Comparison of ENCODE assay signal across 37 cellular contexts in the genomic region with DNA sequence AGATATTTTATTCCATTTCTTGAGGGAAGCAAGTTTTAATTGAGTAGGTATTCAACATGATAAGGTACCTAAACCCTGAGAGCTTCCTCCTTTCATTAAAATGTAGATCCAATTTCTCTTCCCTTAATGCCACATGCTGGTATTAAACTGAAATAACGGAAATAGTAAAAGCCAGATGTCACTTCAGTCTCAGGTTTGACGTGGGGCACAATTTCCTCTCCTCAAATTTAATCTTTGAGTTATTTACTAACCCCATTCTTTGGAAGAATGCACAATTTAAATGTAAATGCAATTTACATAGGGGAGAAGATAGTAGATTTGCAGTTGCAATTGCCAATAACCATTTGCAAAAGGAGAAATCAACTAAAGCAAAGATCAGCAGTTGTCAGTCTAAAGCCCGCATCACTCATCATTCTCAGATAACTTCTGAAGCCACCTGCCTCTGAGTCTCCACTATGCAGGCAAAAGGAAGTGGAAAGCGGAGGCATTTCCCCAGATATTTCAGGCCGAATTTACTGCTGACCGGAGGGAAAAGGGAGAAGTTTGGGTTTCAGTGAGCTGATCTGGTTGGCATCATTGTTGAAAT. TPM values are rescaled to one million over a fixed set of nuclear protein-coding genes. Genes with fewer than 3 reads are reported as not detected.
"Had no signal": no experiment of that assay in that cellular context is flagged by ENCODE, and none has a peak within 500 bp of the region (broad histone marks: within the 10 kb centered on the region; RNA-seq: fewer than 3 reads in every experiment).

No MANE protein-coding gene starts in this region.

- H3K36me3 ChIP-seq: adrenal gland, ascending aorta, breast epithelium, cardiac muscle cell, colonic mucosa, esophagus squamous epithelium, gastroesophageal sphincter, heart right ventricle, WERI-Rb-1 had no signal

- H3K9me3 ChIP-seq: adrenal gland, ascending aorta, breast epithelium, colonic mucosa, esophagus squamous epithelium, gastroesophageal sphincter, heart right ventricle had no signal

- H3K4me1 ChIP-seq: adrenal gland, ascending aorta, breast epithelium, colonic mucosa, esophagus squamous epithelium, gastroesophageal sphincter had no signal

- H3K79me2 ChIP-seq: hepatocyte had no signal

- H3K4me3 ChIP-seq: adrenal gland, ascending aorta, breast epithelium, cardiac muscle cell, colonic mucosa, esophagus squamous epithelium, gastroesophageal sphincter, heart right ventricle, hepatocyte had no signal

- DNase-seq: activated B cell treated with CpG ODN at 0.5 μM for 24 hours; activated CD4-positive, alpha-beta memory T cell treated with anti-CD3 and anti-CD28 coated beads for 36 hours; activated CD4-positive, alpha-beta T cell treated with anti-CD3 and anti-CD28 coated beads for 36 hours; activated CD4-positive, alpha-beta T cell treated with anti-CD3 and anti-CD28 coated beads, Interleukin-2, amount 10 ng/mL, durations not matched to agents 24 days and 14 days; activated CD8-positive, alpha-beta memory T cell treated with anti-CD3 and anti-CD28 coated beads, Interleukin-2, amount 10 ng/mL, durations not matched to agents 7 days and 5 days; activated CD8-positive, alpha-beta memory T cell treated with anti-CD3 and anti-CD28 coated beads, Interleukin-2, amount 50 U/mL, for 4 hours; activated CD8-positive, alpha-beta T cell treated with anti-CD3 and anti-CD28 coated beads, Interleukin-2, amount 10 ng/mL, durations not matched to agents 7 days and 5 days; activated effector memory CD4-positive, alpha-beta T cell treated with anti-CD3 and anti-CD28 coated beads, Interleukin-2, amount 50 U/mL, for 16 hours; activated naive CD4-positive, alpha-beta T cell treated with anti-CD3 and anti-CD28 coated beads for 36 hours; activated naive CD8-positive, alpha-beta T cell treated with anti-CD3 and anti-CD28 coated beads for 36 hours; activated naive CD8-positive, alpha-beta T cell treated with anti-CD3 and anti-CD28 coated beads, Interleukin-2, amount 50 U/mL, for 24 hours; activated T-cell treated with anti-CD3 and anti-CD28 coated beads, Interleukin-2, amount 50 U/mL, for 1 hour; activated T-cell treated with anti-CD3 and anti-CD28 coated beads, Interleukin-2, amount 50 U/mL, for 48 hours; central memory CD4-positive, alpha-beta T cell; cerebellar nuclear complex; colonic mucosa; effector CD8-positive, alpha-beta T cell; esophagus squamous epithelium; foreskin melanocyte; heart right ventricle; T1000; WERI-Rb-1 had no signal

- H3K27me3 ChIP-seq: adrenal gland, ascending aorta, breast epithelium, cardiac muscle cell, colonic mucosa had no signal

- H3K4me2 ChIP-seq: hepatocyte had no signal

- ATAC-seq: activated CD4-positive, alpha-beta T cell treated with anti-CD3 and anti-CD28 coated beads for 36 hours; activated CD4-positive, CD25-positive, alpha-beta regulatory T cell treated with anti-CD3 and anti-CD28 coated beads, Interleukin-2, amount 50 U/mL, for 24 hours; activated CD8-positive, alpha-beta memory T cell treated with anti-CD3 and anti-CD28 coated beads, Interleukin-2, amount 10 ng/mL, durations not matched to agents 7 days and 5 days; activated CD8-positive, alpha-beta T cell treated with anti-CD3 and anti-CD28 coated beads, Interleukin-2, amount 10 ng/mL, durations not matched to agents 7 days and 5 days; activated naive CD8-positive, alpha-beta T cell treated with anti-CD3 and anti-CD28 coated beads, Interleukin-2, amount 50 U/mL, for 24 hours; gastroesophageal sphincter; heart right ventricle had no signal

- H3K27ac ChIP-seq: adrenal gland, ascending aorta, breast epithelium, cardiac muscle cell, colonic mucosa, epithelial cell of prostate, esophagus squamous epithelium, gastroesophageal sphincter, heart right ventricle, hepatocyte, WERI-Rb-1 had no signal

- FAIRE-seq: endometrium, endothelial cell of umbilical vein had no signal

- H2AFZ ChIP-seq: hepatocyte had no signal

RNA-seq across cellular contexts. Expression of a gene that starts 2.1 kb away (rescaled TPM):
- total RNA-seq: activated B cell treated with CpG ODN at 0.5 μM for 24 hours; activated T-helper 1 cell treated with anti-CD3 and anti-CD28 coated beads, Interleukin-12 subunit alpha, Interleukin-12 subunit beta, Interleukin-2, Interleukin-4 antibody, amounts not matched to agents 30 ng/mL and 10 ng/mL and 1 ng/mL, durations not matched to agents 14 hours and 24 hours and 36 hours; activated T-helper 2 cell treated with anti-CD3 and anti-CD28 coated beads, Interferon-gamma antibody, Interleukin-2, Interleukin-4, amounts not matched to agents 10 μg/mL and 5 μg/mL and 100 μg/mL, durations not matched to agents 14 hours and 24 hours and 36 hours; adrenal gland; ascending aorta; cardiac muscle cell; endothelial cell of umbilical vein; fibroblast of lung; fibroblast of villous mesenchyme; gastroesophageal sphincter; glomerular endothelial cell; heart right ventricle had no signal
- polyA plus RNA-seq: cardiac muscle cell, endothelial cell of umbilical vein, fibroblast of lung, heart right ventricle had no signal

RNA-seq across cellular contexts. Expression of a gene that starts 31.9 kb away (rescaled TPM):
- total RNA-seq: activated T-helper 2 cell treated with anti-CD3 and anti-CD28 coated beads, Interferon-gamma antibody, Interleukin-2, Interleukin-4, amounts not matched to agents 10 μg/mL and 5 μg/mL and 100 μg/mL, durations not matched to agents 14 hours and 24 hours and 36 hours; adrenal gland; ascending aorta; endothelial cell of umbilical vein; fibroblast of lung; fibroblast of villous mesenchyme; gastroesophageal sphincter; glomerular endothelial cell had no signal
- polyA plus RNA-seq: cardiac muscle cell, endothelial cell of umbilical vein, fibroblast of lung, heart right ventricle had no signal
